ENCODE assay signal across 8 cellular contexts in the genomic region with DNA sequence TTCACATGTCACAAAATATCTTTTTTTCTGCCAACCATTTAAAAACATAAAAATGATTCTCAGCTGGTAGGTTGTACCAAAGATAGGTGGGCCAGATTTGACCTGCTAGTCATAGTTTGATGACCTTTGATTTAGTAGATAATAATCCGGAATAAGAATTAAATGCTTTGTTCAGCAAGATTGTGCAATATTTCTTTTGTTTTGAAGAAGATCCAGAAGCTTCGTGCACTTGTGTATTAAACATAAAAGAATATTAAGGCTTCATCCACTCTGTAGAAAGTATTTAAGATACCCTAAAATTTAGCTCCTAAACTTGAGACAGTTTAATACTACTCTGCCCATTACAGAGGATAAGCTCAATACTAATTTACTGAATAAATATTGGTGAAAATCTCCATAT.
"Had no signal": no experiment of that assay in that cellular context is flagged by ENCODE, and none has a peak within 500 bp of the region (broad histone marks: within the 10 kb centered on the region; RNA-seq: fewer than 3 reads in every experiment).

No MANE protein-coding gene starts in this region.

- FAIRE-seq: G401.6, GM12878, GM12891, GM12892, GM18507, GM19239 had no signal

- DNase-seq: GDM1, GF-D8 had no signal

- H3K4me3 ChIP-seq: GM12878 had no signal

- ATAC-seq: GM12878 had no signal
